In genomic region chr2:45006041-45006941, GRCh38 we compare ENCODE assay signal across 19 cellular contexts. TPM values are rescaled to one million over a fixed set of nuclear protein-coding genes. Genes with fewer than 3 reads are reported as not detected.
DNase-seq lines count a peak whose midpoint lies in the region; ATAC-seq and TF ChIP-seq lines count a peak whose summit lies in the region.
"Had no signal": no experiment of that assay in that cellular context is flagged by ENCODE, and none has a peak within 500 bp of the region (broad histone marks: within the 10 kb centered on the region; RNA-seq: fewer than 3 reads in every experiment).

No MANE protein-coding gene starts in this region.

- no peak for ATAC-seq in GM21825 (IDR thresholded peaks at IDR 0.05; ENCODE audit: unreplicated experiment)
- ATAC-seq: GM12878, sciatic nerve had no signal

- peaks cover 0 to 2% (median 0%) of the 10 kb centered on the region in 5 donors for H3K9me3 Mint-ChIP-seq in CD8-positive, alpha-beta memory T cell

- peaks cover 19% of the 10 kb centered on the region for H3K79me2 ChIP-seq in PC-9 (ENCODE audit: low read depth)

- TF ChIP-seq CTCF in PC-9 (conservative IDR thresholded peaks at IDR 0.05) (no peak), foreskin fibroblast (IDR thresholded peaks at IDR 0.05; ENCODE audit: low read depth, low read length) (no peak), GM20000 (IDR thresholded peaks at IDR 0.05; ENCODE audit: extremely low read depth, missing control alignments) (no peak)

- peaks cover 0 to 3% (median 0%) of the 10 kb centered on the region in 3 donors for H3K36me3 Mint-ChIP-seq in CD8-positive, alpha-beta memory T cell

- peak overlapping the region in 6 of 7 donors; percentile 9 to 84 (median 56) for H3K4me3 Mint-ChIP-seq in CD8-positive, alpha-beta memory T cell

- no peaks in the 10 kb centered on the region for H3K9me2 ChIP-seq in PC-9 (ENCODE audit: insufficient read depth)

- intact Hi-C loops in PC-9 (cut with micrococcal nuclease; ENCODE audit: unreplicated experiment): loop anchor here (5.0 kb wide), 1 partner anchor 271 kb away; no protein-coding TSS in a partner anchor
- intact Hi-C loops in posterior vena cava (cut with DNase I): no loop called here

- H3F3A ChIP-seq in PC-9 (ENCODE audit: insufficient read depth, low read depth): no peaks in the 10 kb centered on the region

- H3K27ac ChIP-seq in CD8-positive, alpha-beta memory T cell (ENCODE audit: low read depth, low read length): no peak overlapping the region
- no peak overlapping the region for H3K27ac ChIP-seq in PC-9
- H3K27ac ChIP-seq: GM23248, testis, WERI-Rb-1 had no signal

- POLR2A ChIA-PET in CD8-positive, alpha-beta memory T cell (lab: Charles Lee): interaction anchor here (0.5 kb wide), 1 partner anchor 1391 kb away, joined by 4 read pairs; no protein-coding TSS in a partner anchor
- POLR2A ChIA-PET in PC-9 (lab: Charles Lee; ENCODE audit: unreplicated experiment): no interaction called here

- H2AFZ ChIP-seq in PC-9: no peak overlapping the region
- H2AFZ ChIP-seq: GM23248 had no signal

- H3K4me3 ChIP-seq in CD8-positive, alpha-beta memory T cell (ENCODE audit: low read length): no peak overlapping the region
- no peak overlapping the region for H3K4me3 ChIP-seq in PC-9
- H3K4me3 ChIP-seq in foreskin fibroblast (ENCODE audit: low read depth in 1 of 2, low read length in 2 of 2): peak overlapping the region; percentile 24 to 58
- H3K4me3 ChIP-seq: GM12878, GM23248, testis had no signal

- H3K4me1 Mint-ChIP-seq in CD8-positive, alpha-beta memory T cell: peaks cover 22 to 71% (median 32%) of the 10 kb centered on the region in 3 donors

- H4K20me1 ChIP-seq in PC-9 (ENCODE audit: insufficient read depth): no peaks in the 10 kb centered on the region

- H3K27me3 ChIP-seq in CD8-positive, alpha-beta memory T cell (ENCODE audit: insufficient read depth, low read length, poor library complexity, severe bottlenecking): peaks cover 38% of the 10 kb centered on the region
- H3K27me3 ChIP-seq in PC-9 (ENCODE audit: insufficient read depth, low read depth): no peaks in the 10 kb centered on the region
- H3K27me3 ChIP-seq: testis had no signal

- CTCF ChIA-PET in CD8-positive, alpha-beta memory T cell (lab: Charles Lee): interaction anchor here (1.7 kb wide), 1 partner anchor 24 kb away, joined by 4 read pairs; no protein-coding TSS in a partner anchor
- CTCF ChIA-PET in PC-9 (lab: Charles Lee): interaction anchor here (0.6 kb wide), 1 partner anchor 162 kb away, joined by 6 read pairs; no protein-coding TSS in a partner anchor

- peak overlapping the region; percentile 89 for H3K4me2 ChIP-seq in PC-9

- H3K4me1 ChIP-seq in CD8-positive, alpha-beta memory T cell (ENCODE audit: insufficient read depth, low read length): no peaks in the 10 kb centered on the region
- peaks cover 23% of the 10 kb centered on the region for H3K4me1 ChIP-seq in PC-9 (replicated peaks; ENCODE audit: insufficient read depth)

- no peaks in the 10 kb centered on the region for H3K9me3 ChIP-seq in CD8-positive, alpha-beta memory T cell (ENCODE audit: low read length)
- no peaks in the 10 kb centered on the region for H3K9me3 ChIP-seq in PC-9 (ENCODE audit: insufficient read depth, low read depth)
- H3K9me3 ChIP-seq: testis had no signal

- BruUV-seq in PC-9 (replicated peaks; lab: Mats Ljungman, UMichigan): no TSS peak

- no peak for DNase-seq in CD8-positive, alpha-beta memory T cell
- DNase-seq in PC-9 (no peak), foreskin fibroblast (no peak), posterior vena cava (ENCODE audit: low spot score) (peak; percentile 76), kidney glomerular epithelial cell (lab: John Stamatoyannopoulos, UW) (no peak), GM20000 (ENCODE audit: low spot score) (no peak), AG08395 (ENCODE audit: low spot score) (no peak)
- DNase-seq: activated naive CD4-positive, alpha-beta T cell; GM23248; NCI-H2029 treated with DMSO at 0.1 percent for 48 hours; NCI-H510A; stimulated activated CD4-positive, alpha-beta T cell treated with anti-CD3 and anti-CD28 coated beads, Interleukin-4, amount 100 ng/mL, for 1 hour; testis; WERI-Rb-1 had no signal

- peaks cover 65 to 76% of the 10 kb centered on the region in 2 donors for H3K27me3 Mint-ChIP-seq in CD8-positive, alpha-beta memory T cell

- H3K27ac Mint-ChIP-seq in CD8-positive, alpha-beta memory T cell: peak overlapping the region in 1 of 8 donors; percentile 39

- H3K36me3 ChIP-seq in CD8-positive, alpha-beta memory T cell (ENCODE audit: insufficient read depth, low read length): no peaks in the 10 kb centered on the region
- no peaks in the 10 kb centered on the region for H3K36me3 ChIP-seq in PC-9 (ENCODE audit: low read depth)
- H3K36me3 ChIP-seq: WERI-Rb-1 had no signal

RNA-seq across cellular contexts. Expression of gene SIX2, which starts 3.0 kb away (rescaled TPM):
- under 1 TPM in 1 of 2 experiments, not detected in 1; 0.09 TPM for total RNA-seq in CD8-positive, alpha-beta memory T cell
- polyA plus RNA-seq in CD8-positive, alpha-beta memory T cell: not detected
- total RNA-seq in PC-9 (2021) (10.2 and 11.9 TPM in 2 replicates), posterior vena cava (1 to 10 TPM in 1 of 2 donors, under 1 TPM in 1; 0.33 to 1.3 TPM)
- total RNA-seq: G401; GM12878; GM23248; T-helper 1 cell treated with Interleukin-12 subunit alpha and Interleukin-12 subunit beta and Interleukin-4 antibody, amounts not matched to agents 30 ng/mL and 1 ng/mL, for 36 hours had no signal
- polyA plus RNA-seq: GM12878 had no signal

Comparison
In these comparisons a context has a peak if more than half of its experiments do, and no peak if none do; other contexts are left out.
1. H3K4me3 ChIP-seq: peak in foreskin fibroblast (2 of 2); none in CD8-positive, alpha-beta memory T cell (single experiment) and PC-9 (single experiment).